Comparison of ENCODE assay signal across 25 cellular contexts in the genomic region with DNA sequence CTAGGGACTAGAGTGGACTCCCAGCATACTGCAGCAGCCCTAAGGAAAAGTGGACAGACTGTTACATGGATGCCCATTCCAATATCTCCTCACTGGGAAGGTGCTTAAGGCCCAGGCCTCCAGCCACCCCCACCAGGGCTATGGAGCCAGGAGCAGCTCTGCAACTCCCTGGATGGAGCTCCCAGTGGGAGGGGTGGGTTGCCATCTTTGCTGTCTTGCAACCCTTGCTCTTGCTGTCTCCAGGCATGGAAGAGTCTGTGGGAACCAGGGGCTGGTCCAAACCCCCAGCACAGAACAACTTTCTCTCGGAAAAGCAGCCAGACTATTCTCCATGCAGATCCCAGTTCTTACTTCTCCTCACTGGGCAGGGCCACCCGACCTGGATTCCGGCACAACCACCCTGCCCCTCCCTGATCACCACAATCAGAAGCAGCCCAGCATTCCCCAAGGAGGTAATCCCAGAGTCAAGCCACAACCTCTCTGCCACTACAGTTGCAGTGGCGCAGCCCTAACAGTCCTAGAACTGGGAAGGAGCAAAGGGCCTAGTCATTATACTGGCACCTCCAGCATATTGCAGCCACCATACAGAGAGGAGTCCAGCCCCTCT. TPM values are rescaled to one million over a fixed set of nuclear protein-coding genes. Genes with fewer than 3 reads are reported as not detected.
"Had no signal": no experiment of that assay in that cellular context is flagged by ENCODE, and none has a peak within 500 bp of the region (broad histone marks: within the 10 kb centered on the region; RNA-seq: fewer than 3 reads in every experiment).

No MANE protein-coding gene starts in this region.

- H3K27ac Mint-ChIP-seq: activated CD4-positive, alpha-beta memory T cell treated with anti-CD3 and anti-CD28 coated beads, Interleukin-2, amount 10 ng/mL, durations not matched to agents 7 days and 5 days; activated CD4-positive, alpha-beta T cell treated with anti-CD3 and anti-CD28 coated beads, Interleukin-2, amount 10 ng/mL, durations not matched to agents 7 days and 5 days; activated naive CD8-positive, alpha-beta T cell; activated T-cell treated with anti-CD3 and anti-CD28 coated beads, Interleukin-2, amount 50 U/mL, for 24 hours; effector memory CD8-positive, alpha-beta T cell; mesothelial cell of epicardium; naive thymus-derived CD4-positive, alpha-beta T cell; neural progenitor cell; stimulated activated naive B cell treated with anti-CD40 and anti-IgM and Interleukin-4, amounts not matched to agents 10 μg/mL and 1 μg/mL and 100 μg/mL, for 72 hours had no signal

- H2AFZ ChIP-seq: neural progenitor cell had no signal

- H3K36me3 Mint-ChIP-seq: activated naive CD8-positive, alpha-beta T cell; mesothelial cell of epicardium; naive thymus-derived CD4-positive, alpha-beta T cell; neural progenitor cell; stimulated activated naive B cell treated with anti-CD40 and anti-IgM and Interleukin-4, amounts not matched to agents 10 μg/mL and 1 μg/mL and 100 μg/mL, for 72 hours had no signal

- H3K36me3 ChIP-seq: gastrocnemius medialis, neural progenitor cell, sigmoid colon, stomach, thyroid gland had no signal

- H3K4me1 Mint-ChIP-seq: activated CD4-positive, alpha-beta memory T cell treated with anti-CD3 and anti-CD28 coated beads, Interleukin-2, amount 10 ng/mL, durations not matched to agents 7 days and 5 days; activated CD4-positive, alpha-beta T cell treated with anti-CD3 and anti-CD28 coated beads, Interleukin-2, amount 10 ng/mL, durations not matched to agents 7 days and 5 days; mesothelial cell of epicardium; naive thymus-derived CD4-positive, alpha-beta T cell; stimulated activated naive B cell treated with anti-CD40 and anti-IgM and Interleukin-4, amounts not matched to agents 10 μg/mL and 1 μg/mL and 100 μg/mL, for 72 hours had no signal

- H3K9ac ChIP-seq: neural progenitor cell had no signal

- H3K27me3 Mint-ChIP-seq: activated naive CD8-positive, alpha-beta T cell had no signal

- DNase-seq: activated CD4-positive, alpha-beta memory T cell treated with anti-CD3 and anti-CD28 coated beads, Interleukin-2, amount 10 ng/mL, durations not matched to agents 7 days and 5 days; activated CD4-positive, alpha-beta T cell treated with anti-CD3 and anti-CD28 coated beads for 1 hour; activated CD4-positive, alpha-beta T cell treated with anti-CD3 and anti-CD28 coated beads, Interleukin-2, amount 10 ng/mL, durations not matched to agents 7 days and 5 days; activated naive CD4-positive, alpha-beta T cell treated with Interleukin-2 at 50 U/mL for 16 hours; activated T-cell treated with anti-CD3 and anti-CD28 coated beads, Interleukin-2, amount 50 U/mL, for 24 hours; anterior cingulate cortex; cerebellar nuclear complex; dorsolateral prefrontal cortex; effector memory CD8-positive, alpha-beta T cell; erythroblast; gastrocnemius medialis; glutamatergic neuron; left cardiac atrium; naive thymus-derived CD4-positive, alpha-beta T cell; sigmoid colon; small intestine; stimulated activated CD4-positive, alpha-beta T cell treated with anti-CD3 and anti-CD28 coated beads, Interleukin-1b, Interleukin-23, amount 100 ng/mL, for 48 hours; stimulated activated naive B cell treated with anti-CD40 and anti-IgM and Interleukin-4, amounts not matched to agents 10 μg/mL and 1 μg/mL and 100 μg/mL, for 72 hours; stomach; T-helper 2 cell; thyroid gland had no signal

- H3K9me3 ChIP-seq: gastrocnemius medialis, sigmoid colon, stomach, thyroid gland had no signal

- H3K27ac ChIP-seq: coronary artery, dorsolateral prefrontal cortex, gastrocnemius medialis, neural progenitor cell, sigmoid colon, stomach, thyroid gland had no signal

- H3K4me1 ChIP-seq: gastrocnemius medialis, neural progenitor cell, sigmoid colon, stomach, thyroid gland had no signal

- H3K9me3 Mint-ChIP-seq: activated CD4-positive, alpha-beta memory T cell treated with anti-CD3 and anti-CD28 coated beads, Interleukin-2, amount 10 ng/mL, durations not matched to agents 7 days and 5 days; activated CD4-positive, alpha-beta T cell treated with anti-CD3 and anti-CD28 coated beads, Interleukin-2, amount 10 ng/mL, durations not matched to agents 7 days and 5 days; effector memory CD8-positive, alpha-beta T cell had no signal

- H3K4me3 ChIP-seq: coronary artery, dorsolateral prefrontal cortex, gastrocnemius medialis, neural progenitor cell, sigmoid colon, stomach, thyroid gland had no signal

- H3K4me2 ChIP-seq: neural progenitor cell had no signal

- H3K4me3 Mint-ChIP-seq: activated CD4-positive, alpha-beta memory T cell treated with anti-CD3 and anti-CD28 coated beads, Interleukin-2, amount 10 ng/mL, durations not matched to agents 7 days and 5 days; activated CD4-positive, alpha-beta T cell treated with anti-CD3 and anti-CD28 coated beads, Interleukin-2, amount 10 ng/mL, durations not matched to agents 7 days and 5 days; activated naive CD8-positive, alpha-beta T cell; activated T-cell treated with anti-CD3 and anti-CD28 coated beads, Interleukin-2, amount 50 U/mL, for 24 hours; effector memory CD8-positive, alpha-beta T cell; mesothelial cell of epicardium; naive thymus-derived CD4-positive, alpha-beta T cell; neural progenitor cell; stimulated activated naive B cell treated with anti-CD40 and anti-IgM and Interleukin-4, amounts not matched to agents 10 μg/mL and 1 μg/mL and 100 μg/mL, for 72 hours had no signal

- H3K27me3 ChIP-seq: dorsolateral prefrontal cortex, gastrocnemius medialis, neural progenitor cell, sigmoid colon, stomach, thyroid gland had no signal

- ATAC-seq: effector memory CD8-positive, alpha-beta T cell; gastrocnemius medialis; left cardiac atrium; naive thymus-derived CD4-positive, alpha-beta T cell; stimulated activated naive B cell treated with anti-CD40 and anti-IgM and Interleukin-4, amounts not matched to agents 10 μg/mL and 1 μg/mL and 100 μg/mL, for 72 hours had no signal

RNA-seq across cellular contexts. Expression of gene ZNF488, which starts 41.8 kb away (rescaled TPM):
- total RNA-seq: gastrocnemius medialis; left cardiac atrium; naive thymus-derived CD4-positive, alpha-beta T cell had no signal

RNA-seq across cellular contexts. Expression of gene ANXA8, which starts 58.0 kb away (rescaled TPM):
- polyA plus RNA-seq: naive thymus-derived CD4-positive, alpha-beta T cell had no signal
